2 cellular contexts compared by ENCODE assay signal in genomic region chr2:216057688-216058193, GRCh38.
TF ChIP-seq lines count a peak whose summit lies in the region.

No MANE protein-coding gene starts in this region.

TF ChIP-seq in HCT116, 20 proteins besides CTCF, POLR2A, EP300 and RAD21:
- TF ChIP-seq JUND (IDR thresholded peaks at IDR 0.05) (0 out of 2 replicates have a peak, but pooled peaks have one; percentile 24), SP1 (IDR thresholded peaks at IDR 0.05; ENCODE audit: low read depth) (peak; percentile 46; the same call in 1 of the 2 replicates), EZH2 (IDR thresholded peaks at IDR 0.05) (no peak)

TF ChIP-seq in HepG2, 621 proteins besides CTCF, POLR2A, EP300 and RAD21:
- TF ChIP-seq ATRX (CRISPR knock-in tag; IDR thresholded peaks at IDR 0.05; ENCODE audit: borderline replicate concordance) (no peak), SSRP1 (CRISPR knock-in tag; IDR thresholded peaks at IDR 0.05) (no peak), CREM (IDR thresholded peaks at IDR 0.05) (no peak), CREM (CRISPR knock-in tag; IDR thresholded peaks at IDR 0.05) (no peak), ISL2 (CRISPR knock-in tag; IDR thresholded peaks at IDR 0.05) (no peak), THYN1 (CRISPR knock-in tag; IDR thresholded peaks at IDR 0.05; ENCODE audit: borderline replicate concordance, low read depth) (no peak), POLR2AphosphoS2 (IDR thresholded peaks at IDR 0.05; ENCODE audit: low read depth, low read length) (0 out of 2 replicates have a peak, but pooled peaks have one; percentile 48), ZNF891 (CRISPR knock-in tag; IDR thresholded peaks at IDR 0.05) (no peak), MTERF4 (CRISPR knock-in tag; IDR thresholded peaks at IDR 0.05) (no peak), ZBTB44 (CRISPR knock-in tag; IDR thresholded peaks at IDR 0.05) (no peak)
